In the genomic region with DNA sequence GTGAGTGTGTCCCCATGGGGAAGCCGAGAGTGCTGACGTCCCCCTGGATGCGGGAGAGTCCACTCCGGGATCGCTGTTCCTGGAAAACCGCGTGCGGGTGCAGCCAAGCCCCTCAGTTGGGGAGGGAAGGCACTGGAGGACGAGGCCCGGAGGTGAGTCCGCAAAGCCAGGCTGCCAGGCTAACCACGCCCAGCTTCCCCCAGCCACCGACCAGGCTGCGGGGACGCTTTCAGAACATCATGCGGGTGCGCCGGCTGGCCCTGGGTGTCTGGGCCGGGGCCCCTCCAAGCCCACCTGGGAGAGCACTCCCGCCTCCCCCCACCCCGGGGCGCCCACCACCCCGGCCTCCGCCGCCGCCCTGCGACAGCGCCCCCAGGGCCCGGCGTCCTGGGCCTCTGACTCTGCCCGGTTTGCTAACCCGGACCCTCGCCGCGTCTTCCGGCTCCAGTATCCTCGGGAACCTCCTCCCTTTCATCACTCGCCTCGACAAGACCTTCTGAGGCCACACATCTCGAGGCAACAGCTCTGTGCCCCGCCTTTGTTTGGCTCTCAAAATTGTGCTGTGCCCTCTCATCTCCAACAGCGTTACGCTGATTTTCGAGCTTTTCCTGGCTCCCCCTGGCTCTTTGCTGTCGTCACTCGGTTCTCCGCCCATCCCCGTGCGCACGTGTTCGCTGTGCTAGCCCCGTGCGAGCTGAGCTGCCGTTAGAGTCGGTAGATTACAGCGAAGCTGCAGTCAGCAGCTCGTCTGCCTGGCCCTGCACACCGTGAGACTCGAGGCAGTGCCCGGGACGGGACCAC, we compare ENCODE assay signal across 8 cellular contexts. TPM values are rescaled to one million over a fixed set of nuclear protein-coding genes. Genes with fewer than 3 reads are reported as not detected.
A peak's percentile ranks its signal among the peaks of the same experiment; 100 is the strongest.
DNase-seq lines count a peak whose midpoint lies in the region; FAIRE-seq and TF ChIP-seq lines count a peak whose summit lies in the region.

No MANE protein-coding gene starts in this region.

- H2BK120ac ChIP-seq in H9 (ENCODE audit: low read depth, low read length, poor library complexity, severe bottlenecking) = no peak overlapping the region

- H3K4me1 ChIP-seq in H9 (ENCODE audit: insufficient read depth, low read length) (no peaks in the 10 kb centered on the region), PC-9 (replicated peaks; ENCODE audit: insufficient read depth) (no peaks in the 10 kb centered on the region), kidney (ENCODE audit: control insufficient read depth in 1 of 2, insufficient read depth in 1 of 2, low read depth in 1 of 2, low read length in 2 of 2) (peaks cover 0 to 6% of the 10 kb centered on the region in 2 donors)

- H2AFZ ChIP-seq in H9 (ENCODE audit: low read length) (no peak overlapping the region), PC-9 (no peak overlapping the region)

- peaks cover 5% of the 10 kb centered on the region; the same call in 1 of the 2 replicates for H3F3A ChIP-seq in PC-9 (ENCODE audit: insufficient read depth, low read depth)

- H3K36me3 ChIP-seq in PC-9 (ENCODE audit: low read depth) = no peaks in the 10 kb centered on the region
- no peaks in the 10 kb centered on the region for H3K36me3 ChIP-seq in kidney (ENCODE audit: control insufficient read depth in 1 of 2, insufficient read depth in 2 of 2, low read length in 2 of 2)

- WGBS in H9 (ENCODE audit: extremely low coverage, insufficient read length, low lambda C conversion rate) = no CpG with 5 or more reads among the region's 61 CpGs

- H3K9me2 ChIP-seq in PC-9 (ENCODE audit: insufficient read depth) = no peaks in the 10 kb centered on the region

- H3K27ac Mint-ChIP-seq in H9 (no peak overlapping the region; a peak in 3 of 7 replicates), nephron progenitor cell (peak overlapping the region; percentile 82)
- peak overlapping the region; percentile 89 for H3K27ac Mint-ChIP-seq in stimulated activated naive CD8-positive, alpha-beta T cell treated with anti-CD3 and anti-CD28 coated beads, Interleukin-15, Interleukin-2, amounts not matched to agents 100 ng/mL and 50 ng/mL, for 24 hours

- intact Hi-C loops in PC-9 (cut with micrococcal nuclease; ENCODE audit: unreplicated experiment) = no loop called here
- intact Hi-C loops in kidney (cut with DNase I) = no loop called here

- H3K9ac ChIP-seq in H9 (ENCODE audit: extremely low read depth, insufficient read length, low read length) (no peak overlapping the region), kidney (ENCODE audit: low read length in 2 of 2) (no peak overlapping the region)

- H3K9me3 Mint-ChIP-seq in H9 (no peaks in the 10 kb centered on the region), nephron progenitor cell (no peaks in the 10 kb centered on the region)
- no peaks in the 10 kb centered on the region for H3K9me3 Mint-ChIP-seq in stimulated activated naive CD8-positive, alpha-beta T cell treated with anti-CD3 and anti-CD28 coated beads, Interleukin-15, Interleukin-2, amounts not matched to agents 100 ng/mL and 50 ng/mL, for 24 hours

- no peak for FAIRE-seq in kidney (lab: Jason Lieb, UNC)

- no peak overlapping the region for H2BK15ac ChIP-seq in H9 (ENCODE audit: low read depth, low read length)

- H3K4me2 ChIP-seq in H9 (ENCODE audit: insufficient read depth, insufficient read length, low read length) (no peak overlapping the region), PC-9 (no peak overlapping the region)

- H3K56ac ChIP-seq in H9 (ENCODE audit: insufficient read length, low read depth, low read length) = no peak overlapping the region

- H4K91ac ChIP-seq in H9 (ENCODE audit: insufficient read length, low read depth, low read length) = no peak overlapping the region

- H2AK5ac ChIP-seq in H9 (ENCODE audit: insufficient read length, low read length) = no peak overlapping the region

- H3K27me3 Mint-ChIP-seq in H9 (ENCODE audit: low read depth) (peaks cover 13% of the 10 kb centered on the region), nephron progenitor cell (ENCODE audit: low read depth, poor library complexity) (peaks cover 26% of the 10 kb centered on the region)
- H3K27me3 Mint-ChIP-seq in stimulated activated naive CD8-positive, alpha-beta T cell treated with anti-CD3 and anti-CD28 coated beads, Interleukin-15, Interleukin-2, amounts not matched to agents 100 ng/mL and 50 ng/mL, for 24 hours = peaks cover 12% of the 10 kb centered on the region

- no peak overlapping the region for H3T11ph ChIP-seq in H9 (ENCODE audit: low read length)

- H3K79me1 ChIP-seq in H9 (ENCODE audit: insufficient read depth, low read depth, low read length, poor library complexity, severe bottlenecking) = no peaks in the 10 kb centered on the region

- H3K27me3 ChIP-seq in H9 (ENCODE audit: insufficient read depth, low read length) (no peaks in the 10 kb centered on the region), PC-9 (ENCODE audit: insufficient read depth, low read depth) (no peaks in the 10 kb centered on the region)

- 0 out of 5 replicates have a peak overlapping the region, but pooled peaks of 1 of the 2 experiments have one; percentile 1 for H3K4me3 Mint-ChIP-seq in H9
- no peak overlapping the region for H3K4me3 Mint-ChIP-seq in nephron progenitor cell
- peak overlapping the region; percentile 78 for H3K4me3 Mint-ChIP-seq in stimulated activated naive CD8-positive, alpha-beta T cell treated with anti-CD3 and anti-CD28 coated beads, Interleukin-15, Interleukin-2, amounts not matched to agents 100 ng/mL and 50 ng/mL, for 24 hours

- H2BK20ac ChIP-seq in H9 (ENCODE audit: low read depth, low read length, poor library complexity, severe bottlenecking) = no peak overlapping the region

- H3K23me2 ChIP-seq in H9 (ENCODE audit: insufficient read length, low read depth, low read length, poor library complexity, severe bottlenecking) = no peaks in the 10 kb centered on the region

- no peak overlapping the region for H3K23ac ChIP-seq in H9 (ENCODE audit: insufficient read length, low read depth, low read length)

- no peak overlapping the region for H2BK5ac ChIP-seq in H9 (ENCODE audit: insufficient read length, low read length)

- H4K8ac ChIP-seq in H9 (replicated peaks; ENCODE audit: insufficient read length, low read depth, low read length) = no peak overlapping the region

- TF ChIP-seq CTCF in H9 (conservative IDR thresholded peaks at IDR 0.05) = no peak
- no peak for TF ChIP-seq CTCF in epithelial cell of proximal tubule (conservative IDR thresholded peaks at IDR 0.05; ENCODE audit: low read depth, low read length)
- no peak for TF ChIP-seq CTCF in nephron progenitor cell (IDR thresholded peaks at IDR 0.05)
- no peak for TF ChIP-seq CTCF in PC-9 (conservative IDR thresholded peaks at IDR 0.05)
- no peak for TF ChIP-seq CTCF in kidney (IDR thresholded peaks at IDR 0.05; ENCODE audit: borderline replicate concordance, extremely low read depth, insufficient read depth)

- no peak overlapping the region; the same call in 1 of the 2 replicates for H3K14ac ChIP-seq in H9 (ENCODE audit: insufficient read depth, low read length)

- no TSS peak for BruUV-seq in PC-9 (replicated peaks; lab: Mats Ljungman, UMichigan)

- CTCF ChIA-PET in PC-9 (lab: Charles Lee) = no interaction called here

- H4K20me1 ChIP-seq in H9 (ENCODE audit: control insufficient read depth, insufficient read depth, insufficient read length) = no peaks in the 10 kb centered on the region
- no peaks in the 10 kb centered on the region for H4K20me1 ChIP-seq in PC-9 (ENCODE audit: insufficient read depth)

- no peak overlapping the region for H3K18ac ChIP-seq in H9 (ENCODE audit: insufficient read length, low read depth, low read length)

- H3K36me3 Mint-ChIP-seq in H9 (ENCODE audit: insufficient read depth in 1 of 3, low read depth in 3 of 3) = no peaks in the 10 kb centered on the region
- no peaks in the 10 kb centered on the region for H3K36me3 Mint-ChIP-seq in nephron progenitor cell (ENCODE audit: low read depth)
- H3K36me3 Mint-ChIP-seq in stimulated activated naive CD8-positive, alpha-beta T cell treated with anti-CD3 and anti-CD28 coated beads, Interleukin-15, Interleukin-2, amounts not matched to agents 100 ng/mL and 50 ng/mL, for 24 hours (ENCODE audit: low read depth) = no peaks in the 10 kb centered on the region

- H3K79me2 ChIP-seq in H9 (ENCODE audit: insufficient read depth, low read length) (no peaks in the 10 kb centered on the region), PC-9 (ENCODE audit: low read depth) (no peaks in the 10 kb centered on the region)

- no peaks in the 10 kb centered on the region for H3K9me3 ChIP-seq in H9 (ENCODE audit: control insufficient read depth, low read depth, low read length)
- H3K9me3 ChIP-seq in PC-9 (ENCODE audit: insufficient read depth, low read depth) = no peaks in the 10 kb centered on the region
- no peaks in the 10 kb centered on the region for H3K9me3 ChIP-seq in kidney (ENCODE audit: control insufficient read depth in 1 of 2, low read length in 2 of 2)

- peak overlapping the region; percentile 41 for H3K4me3 ChIP-seq in epithelial cell of proximal tubule (ENCODE audit: low read depth, low read length)
- no peak overlapping the region for H3K4me3 ChIP-seq in PC-9
- peak overlapping the region in 1 of 2 donors; percentile 52 for H3K4me3 ChIP-seq in kidney (ENCODE audit: low read length in 2 of 2)

- no peak overlapping the region for H3K4ac ChIP-seq in H9 (ENCODE audit: low read depth, low read length)

- H3K27ac ChIP-seq in H9 (ENCODE audit: insufficient read length, low read depth, low read length) = no peak overlapping the region
- no peak overlapping the region for H3K27ac ChIP-seq in PC-9
- no peak overlapping the region for H3K27ac ChIP-seq in kidney (ENCODE audit: low read depth in 2 of 2, low read length in 2 of 2)

- H3K4me1 Mint-ChIP-seq in H9 = peaks cover 0 to 4% of the 10 kb centered on the region in 2 experiments; a peak in 1 of 4 replicates
- H3K4me1 Mint-ChIP-seq in nephron progenitor cell = no peaks in the 10 kb centered on the region
- H3K4me1 Mint-ChIP-seq in stimulated activated naive CD8-positive, alpha-beta T cell treated with anti-CD3 and anti-CD28 coated beads, Interleukin-15, Interleukin-2, amounts not matched to agents 100 ng/mL and 50 ng/mL, for 24 hours (ENCODE audit: low read depth) = peaks cover 6% of the 10 kb centered on the region

- DNase-seq in H9 (peak; percentile 56), epithelial cell of proximal tubule (ENCODE audit: low read depth) (no peak), nephron progenitor cell (no peak), PC-9 (no peak), kidney (no peak), NCI-H1436 treated with DMSO at 0.1 percent for 48 hours (lab: John Stamatoyannopoulos, UW) (no peak)
- DNase-seq in activated CD8-positive, alpha-beta memory T cell treated with anti-CD3 and anti-CD28 coated beads, Interleukin-2, amount 50 U/mL, for 48 hours = peak; percentile 77

- POLR2A ChIA-PET in PC-9 (lab: Charles Lee; ENCODE audit: unreplicated experiment) = no interaction called here

- H4K5ac ChIP-seq in H9 (ENCODE audit: insufficient read length, low read depth, low read length) = no peak overlapping the region

- H2BK12ac ChIP-seq in H9 (ENCODE audit: insufficient read length, low read depth, low read length) = no peak overlapping the region

RNA-seq across cellular contexts. Expression of a gene that starts 47.1 kb away (rescaled TPM):
- total RNA-seq in H9 (2021) (51.4 and 57.4 TPM in 2 replicates), epithelial cell of proximal tubule (76.5 and 103 TPM in 2 replicates), PC-9 (2021) (75.5 and 80.4 TPM in 2 replicates), kidney (95.7 TPM)
- 59.0 TPM for polyA plus RNA-seq in kidney (ENCODE audit: insufficient read depth, low read depth, low replicate concordance)

Comparison
In these comparisons a context has a peak if more than half of its experiments do, and no peak if none do; other contexts are left out.
1. DNase-seq: peak in H9 (single experiment) and activated CD8-positive, alpha-beta memory T cell treated with anti-CD3 and anti-CD28 coated beads, Interleukin-2, amount 50 U/mL, for 48 hours (single experiment); none in epithelial cell of proximal tubule (single experiment), nephron progenitor cell (single experiment), PC-9 (0 of 2), kidney (single experiment) and NCI-H1436 treated with DMSO at 0.1 percent for 48 hours (single experiment).
2. H3K27ac Mint-ChIP-seq: peak in nephron progenitor cell (single experiment) and stimulated activated naive CD8-positive, alpha-beta T cell treated with anti-CD3 and anti-CD28 coated beads, Interleukin-15, Interleukin-2, amounts not matched to agents 100 ng/mL and 50 ng/mL, for 24 hours (single experiment); none in H9 (0 of 3).